ENCODE assay signal across 29 cellular contexts in the genomic region with DNA sequence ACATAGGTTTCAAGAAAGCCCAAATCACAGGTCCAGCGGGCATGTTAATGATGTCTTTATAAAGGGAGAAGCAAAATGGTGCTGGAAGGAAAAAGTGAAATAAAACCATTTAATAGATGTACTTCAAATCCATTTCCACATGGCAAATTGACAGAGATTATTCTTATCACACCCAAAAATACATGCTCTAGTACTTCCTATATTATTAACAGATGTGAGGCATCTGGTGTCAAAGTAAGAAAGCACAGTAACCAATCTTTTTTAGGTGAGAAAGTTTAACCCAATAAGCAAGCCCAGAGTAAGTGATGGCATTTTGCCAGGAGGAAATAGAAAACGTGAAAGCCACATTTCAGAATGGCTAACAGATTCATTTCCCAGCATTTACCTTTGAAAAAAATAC.
"Had no signal": no experiment of that assay in that cellular context is flagged by ENCODE, and none has a peak within 500 bp of the region (broad histone marks: within the 10 kb centered on the region; RNA-seq: fewer than 3 reads in every experiment).

No MANE protein-coding gene starts in this region.

- H3K4me1 ChIP-seq: esophagus muscularis mucosa, gastrocnemius medialis had no signal

- H3K27ac ChIP-seq: brain microvascular endothelial cell, esophagus muscularis mucosa, foreskin keratinocyte, gastrocnemius medialis, heart left ventricle, hepatocyte had no signal

- H3K27me3 ChIP-seq: brain microvascular endothelial cell, esophagus muscularis mucosa, foreskin keratinocyte, gastrocnemius medialis, heart left ventricle, hepatocyte had no signal

- H3K4me2 ChIP-seq: hepatocyte had no signal

- DNase-seq: activated CD4-positive, alpha-beta memory T cell treated with anti-CD3 and anti-CD28 coated beads, Interleukin-2, amount 10 ng/mL, durations not matched to agents 7 days and 5 days; activated CD4-positive, alpha-beta T cell treated with anti-CD3 and anti-CD28 coated beads for 1 hour; activated CD4-positive, alpha-beta T cell treated with anti-CD3 and anti-CD28 coated beads for 4 hours; activated CD4-positive, alpha-beta T cell treated with anti-CD3 and anti-CD28 coated beads, Interleukin-2, amount 10 ng/mL, durations not matched to agents 7 days and 5 days; activated CD4-positive, alpha-beta T cell treated with anti-CD3 and anti-CD28 coated beads, Interleukin-2, amount 50 U/mL, for 4 hours; activated CD4-positive, CD25-positive, alpha-beta regulatory T cell; activated CD8-positive, alpha-beta memory T cell treated with anti-CD3 and anti-CD28 coated beads, Interleukin-2, amount 50 U/mL, for 48 hours; activated gamma-delta T cell; activated naive CD4-positive, alpha-beta T cell; activated naive CD4-positive, alpha-beta T cell treated with anti-CD3 and anti-CD28 coated beads, Interleukin-2, amount 10 ng/mL, durations not matched to agents 7 days and 5 days; activated naive CD8-positive, alpha-beta T cell treated with anti-CD3 and anti-CD28 coated beads, Interleukin-2, amount 10 ng/mL, durations not matched to agents 7 days and 5 days; activated T-cell treated with anti-CD3 and anti-CD28 coated beads for 4 hours; activated T-cell treated with anti-CD3 and anti-CD28 coated beads, Interleukin-2, amount 50 U/mL, for 24 hours; activated T-cell treated with anti-CD3 and anti-CD28 coated beads, Interleukin-2, amount 50 U/mL, for 72 hours; brain microvascular endothelial cell; caudate nucleus; cortex of kidney; dermis blood vessel endothelial cell; effector CD4-positive, alpha-beta T cell; effector memory CD8-positive, alpha-beta T cell; erythroblast; foreskin keratinocyte; gastrocnemius medialis; glutamatergic neuron; heart left ventricle; T-helper 2 cell had no signal

- ATAC-seq: activated naive CD4-positive, alpha-beta T cell treated with anti-CD3 and anti-CD28 coated beads, Interleukin-2, amount 50 U/mL, for 72 hours; activated T-cell treated with anti-CD3 and anti-CD28 coated beads, Interleukin-2, amount 50 U/mL, for 72 hours; effector memory CD8-positive, alpha-beta T cell; foreskin keratinocyte; gastrocnemius medialis; heart left ventricle had no signal

- H3K36me3 ChIP-seq: brain microvascular endothelial cell, esophagus muscularis mucosa, gastrocnemius medialis, heart left ventricle had no signal

- H3K9me3 ChIP-seq: esophagus muscularis mucosa, gastrocnemius medialis, heart left ventricle had no signal

- H3K4me3 ChIP-seq: esophagus muscularis mucosa, gastrocnemius medialis, heart left ventricle, hepatocyte had no signal
